In the genomic region with DNA sequence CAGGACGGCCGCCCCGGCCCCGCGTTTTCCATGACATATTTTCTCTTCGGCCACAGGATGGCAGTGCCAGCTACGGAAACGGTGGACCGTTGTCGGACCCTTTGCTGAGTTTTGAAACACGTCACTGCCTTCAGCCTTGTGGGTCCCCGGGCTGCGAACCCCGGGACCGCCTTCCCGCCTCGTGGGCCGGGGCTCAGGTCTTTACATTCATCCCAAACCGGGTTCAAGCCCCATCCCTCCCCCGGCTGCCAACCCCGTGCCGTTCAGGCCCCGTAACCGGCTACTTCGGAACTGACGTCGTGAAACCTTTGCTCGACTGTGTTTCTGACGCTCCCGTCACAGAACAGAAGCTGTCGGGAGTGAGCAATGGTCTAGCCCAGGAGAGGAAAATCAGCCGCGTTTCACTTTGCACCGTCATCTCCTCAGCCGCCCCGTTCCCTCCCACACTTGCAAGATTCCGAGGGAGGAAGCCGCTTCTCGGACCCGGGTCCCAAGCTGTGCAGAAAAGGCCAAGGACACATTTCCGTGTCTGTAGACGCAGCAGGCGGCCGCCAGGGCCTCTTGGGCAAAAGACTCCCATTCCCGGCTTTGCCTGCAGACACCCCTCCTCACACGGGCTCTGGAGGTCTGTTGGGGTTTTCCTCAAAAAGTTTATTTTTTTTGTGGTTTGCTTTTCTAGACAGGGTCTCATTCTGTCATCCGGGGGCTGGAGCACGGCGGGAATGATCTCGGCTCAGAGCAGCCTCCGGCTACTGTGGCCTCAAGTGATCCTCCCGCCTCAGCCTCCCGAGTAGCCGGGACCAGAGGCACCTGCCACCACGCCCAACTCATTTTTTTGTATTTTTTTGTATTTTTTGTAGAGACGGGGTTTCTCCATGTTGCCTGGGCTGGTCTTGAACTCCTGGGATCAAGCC, we compare ENCODE assay signal across 11 cellular contexts. TPM values are rescaled to one million over a fixed set of nuclear protein-coding genes. Genes with fewer than 3 reads are reported as not detected.
A peak's percentile ranks its signal among the peaks of the same experiment; 100 is the strongest.
DNase-seq lines count a peak whose midpoint lies in the region; ATAC-seq and TF ChIP-seq lines count a peak whose summit lies in the region.
"Had no signal": no experiment of that assay in that cellular context is flagged by ENCODE, and none has a peak within 500 bp of the region (broad histone marks: within the 10 kb centered on the region; RNA-seq: fewer than 3 reads in every experiment).

No MANE protein-coding gene starts in this region.

- DNase-seq in astrocyte of the hippocampus (ENCODE audit: low read depth, low spot score) (peak; percentile 44), nephron progenitor cell (peak; percentile 63), NCI-H510A treated with DMSO at 0.1 percent for 48 hours (lab: John Stamatoyannopoulos, UW) (no peak), germinal center (ENCODE audit: low spot score) (no peak), HPDE6-E6E7 (ENCODE audit: extremely low spot score) (no peak)
- DNase-seq: NCI-H1694; stimulated activated naive CD4-positive, alpha-beta T cell treated with Interleukin-2 at 50 U/mL for 16 hours had no signal

- H3K9me3 ChIP-seq in BLaER1 treated with 17β-estradiol and CSF1 and Interleukin-3, amounts not matched to agents 10 nM and 100 nM (replicated peaks in 1 of 11): no peaks in the 10 kb centered on the region
- no peaks in the 10 kb centered on the region for H3K9me3 ChIP-seq in HUES64 (ENCODE audit: insufficient read depth, low read depth, low read length)

- H3K27ac Mint-ChIP-seq in nephron progenitor cell: no peak overlapping the region
- H3K27ac Mint-ChIP-seq: memory B cell had no signal

- H3K4me2 ChIP-seq in BLaER1 treated with 17β-estradiol and CSF1 and Interleukin-3, amounts not matched to agents 10 nM and 100 nM: peak overlapping the region; percentile 49 to 83 (median 62); a peak in 21 of 22 replicates

- H3K36me3 ChIP-seq in BLaER1 treated with 17β-estradiol and CSF1 and Interleukin-3, amounts not matched to agents 10 nM and 100 nM: no peaks in the 10 kb centered on the region
- no peaks in the 10 kb centered on the region for H3K36me3 ChIP-seq in HUES64 (ENCODE audit: insufficient read depth, low read length)

- H3K9me3 Mint-ChIP-seq in nephron progenitor cell: peaks cover 6% of the 10 kb centered on the region
- H3K9me3 Mint-ChIP-seq: memory B cell had no signal

- 22% methylated on average over 56 of the region's 56 CpGs for WGBS in HUES64

- TF ChIP-seq CTCF in nephron progenitor cell (IDR thresholded peaks at IDR 0.05): peak; percentile 46

- H4K20me1 ChIP-seq in BLaER1 treated with 17β-estradiol and CSF1 and Interleukin-3, amounts not matched to agents 10 nM and 100 nM: no peaks in the 10 kb centered on the region

- peaks cover 0 to 8% (median 2%) of the 10 kb centered on the region in 10 experiments; a peak in 5 of 20 replicates for H3K4me1 ChIP-seq in BLaER1 treated with 17β-estradiol and CSF1 and Interleukin-3, amounts not matched to agents 10 nM and 100 nM
- H3K4me1 ChIP-seq in HUES64 (ENCODE audit: insufficient read depth, low read length): 0 out of 2 replicates have a peak, but pooled peaks cover 3% of the 10 kb centered on the region

- ATAC-seq in GM19395 (IDR thresholded peaks at IDR 0.05; ENCODE audit: unreplicated experiment): no peak

- H3K4me3 ChIP-seq in BLaER1 treated with 17β-estradiol and CSF1 and Interleukin-3, amounts not matched to agents 10 nM and 100 nM: peak overlapping the region in 5 of 10 experiments; percentile 1 to 50 (median 45); a peak in 6 of 20 replicates
- peak overlapping the region; percentile 56 for H3K4me3 ChIP-seq in HUES64 (ENCODE audit: low read length)

- H3K4me1 Mint-ChIP-seq in nephron progenitor cell: no peaks in the 10 kb centered on the region
- H3K4me1 Mint-ChIP-seq: memory B cell had no signal

- peaks cover 80% of the 10 kb centered on the region for H3K27me3 Mint-ChIP-seq in nephron progenitor cell (ENCODE audit: low read depth, poor library complexity)

- peaks cover 13 to 26% (median 21%) of the 10 kb centered on the region in 11 experiments for H3K27me3 ChIP-seq in BLaER1 treated with 17β-estradiol and CSF1 and Interleukin-3, amounts not matched to agents 10 nM and 100 nM
- H3K27me3 ChIP-seq in HUES64 (ENCODE audit: insufficient read depth, low read length): peaks cover 18% of the 10 kb centered on the region

- H3K4me3 Mint-ChIP-seq in nephron progenitor cell: peak overlapping the region; percentile 81
- H3K4me3 Mint-ChIP-seq: memory B cell had no signal

- peak overlapping the region in 7 of 11 experiments; percentile 24 to 63 (median 48); a peak in 8 of 22 replicates for H3K9ac ChIP-seq in BLaER1 treated with 17β-estradiol and CSF1 and Interleukin-3, amounts not matched to agents 10 nM and 100 nM
- peak overlapping the region; percentile 67 for H3K9ac ChIP-seq in HUES64 (ENCODE audit: low read depth, low read length)

- H3K36me3 Mint-ChIP-seq in nephron progenitor cell (ENCODE audit: low read depth): no peaks in the 10 kb centered on the region

- H3K27ac ChIP-seq in BLaER1 treated with 17β-estradiol and CSF1 and Interleukin-3, amounts not matched to agents 10 nM and 100 nM: no peak overlapping the region
- no peak overlapping the region for H3K27ac ChIP-seq in HUES64 (ENCODE audit: low read depth, low read length)

RNA-seq across cellular contexts. Expression of gene PPP2R3B, which starts 41.4 kb away (rescaled TPM):
- polyA plus RNA-seq in HUES64 (2013, experiment 1 of 2): 39.8 TPM
- polyA plus RNA-seq in HUES64 (2013, experiment 2 of 2): 43.6 TPM

Comparison
In these comparisons a context has a peak if more than half of its experiments do, and no peak if none do; other contexts are left out.
1. DNase-seq: peak in astrocyte of the hippocampus (single experiment) and nephron progenitor cell (single experiment); none in NCI-H510A treated with DMSO at 0.1 percent for 48 hours (single experiment), germinal center (single experiment) and HPDE6-E6E7 (single experiment).